In genomic region chr12:108515916-108516315, GRCh38 we compare ENCODE assay signal across 8 cellular contexts.
DNase-seq lines count a peak whose midpoint lies in the region; ATAC-seq and TF ChIP-seq lines count a peak whose summit lies in the region.

No MANE protein-coding gene starts in this region.

- H3K4me1 Mint-ChIP-seq in stimulated activated effector memory CD8-positive, alpha-beta T cell treated with anti-CD3 and anti-CD28 coated beads, Interleukin-12 subunit alpha, Interleukin-12 subunit beta, amount 100 ng/mL, for 72 hours, result peaks cover 42% of the 10 kb centered on the region

- no peak overlapping the region for H2AFZ ChIP-seq in SU-DHL-6 (ENCODE audit: low read depth, low read length, severe bottlenecking)

- H3K9ac ChIP-seq in SU-DHL-6 (ENCODE audit: low read length), result peak overlapping the region; percentile 73

- no peaks in the 10 kb centered on the region for H3K9me3 Mint-ChIP-seq in stimulated activated effector memory CD8-positive, alpha-beta T cell treated with anti-CD3 and anti-CD28 coated beads, Interleukin-12 subunit alpha, Interleukin-12 subunit beta, amount 100 ng/mL, for 72 hours

- H3K4me3 ChIP-seq in SU-DHL-6 (ENCODE audit: insufficient read depth, low read length, poor library complexity, severe bottlenecking) (peak overlapping the region; percentile 66), foreskin fibroblast (ENCODE audit: low read depth in 1 of 2, low read length in 2 of 2) (peak overlapping the region; percentile 86 to 95)

- peak overlapping the region; percentile 72 for H3K4me2 ChIP-seq in SU-DHL-6 (ENCODE audit: low read depth, low read length, poor library complexity, severe bottlenecking)

- H3K36me3 Mint-ChIP-seq in stimulated activated effector memory CD8-positive, alpha-beta T cell treated with anti-CD3 and anti-CD28 coated beads, Interleukin-12 subunit alpha, Interleukin-12 subunit beta, amount 100 ng/mL, for 72 hours, result peaks cover 67% of the 10 kb centered on the region

- peaks cover 15% of the 10 kb centered on the region; the same call in 1 of the 2 replicates for H3F3A ChIP-seq in SU-DHL-6 (ENCODE audit: insufficient read depth)

- ATAC-seq in stimulated activated effector memory CD8-positive, alpha-beta T cell treated with anti-CD3 and anti-CD28 coated beads, Interleukin-12 subunit alpha, Interleukin-12 subunit beta, amount 100 ng/mL, for 72 hours, result no peak

- TF ChIP-seq CTCF in SU-DHL-6 (IDR thresholded peaks at IDR 0.05; ENCODE audit: insufficient read depth, low read length, poor library complexity, severe bottlenecking) (no peak), foreskin fibroblast (IDR thresholded peaks at IDR 0.05; ENCODE audit: low read depth, low read length) (no peak)

- DNase-seq in NCI-H82 (lab: John Stamatoyannopoulos, UW), result peak; percentile 42
- no peak for DNase-seq in NCI-H82 treated with DMSO at 0.1 percent for 48 hours (lab: John Stamatoyannopoulos, UW; ENCODE audit: unreplicated experiment)
- peak in 1 of 2 donors; percentile 8 for DNase-seq in foreskin fibroblast
- no peak for DNase-seq in stimulated activated effector memory CD8-positive, alpha-beta T cell treated with anti-CD3 and anti-CD28 coated beads, Interleukin-12 subunit alpha, Interleukin-12 subunit beta, amount 100 ng/mL, for 72 hours (ENCODE audit: low spot score in 2 of 2)
- no peak for DNase-seq in NCI-H345 treated with DMSO at 0.1 percent for 48 hours (lab: John Stamatoyannopoulos, UW; ENCODE audit: unreplicated experiment)
- DNase-seq in D341Med (ENCODE audit: low spot score), result no peak
- no peak for DNase-seq in effector CD8-positive, alpha-beta T cell (lab: John Stamatoyannopoulos, UW)

- peak overlapping the region; percentile 10 for H3K27ac ChIP-seq in SU-DHL-6 (ENCODE audit: low read depth, low read length)

- no peaks in the 10 kb centered on the region for H3K9me2 ChIP-seq in SU-DHL-6 (replicated peaks; ENCODE audit: insufficient read depth, low read length)

- H3K9me3 ChIP-seq in SU-DHL-6 (ENCODE audit: insufficient read depth, low read length), result no peaks in the 10 kb centered on the region

- H3K36me3 ChIP-seq in SU-DHL-6 (ENCODE audit: low read length), result no peaks in the 10 kb centered on the region; the same call in 1 of the 2 replicates

- H3K27ac Mint-ChIP-seq in stimulated activated effector memory CD8-positive, alpha-beta T cell treated with anti-CD3 and anti-CD28 coated beads, Interleukin-12 subunit alpha, Interleukin-12 subunit beta, amount 100 ng/mL, for 72 hours, result peak overlapping the region; percentile 94

- no peaks in the 10 kb centered on the region for H3K27me3 ChIP-seq in SU-DHL-6 (ENCODE audit: low read length)

- no peaks in the 10 kb centered on the region for H4K20me1 ChIP-seq in SU-DHL-6 (ENCODE audit: low read depth, low read length)

- H3K4me3 Mint-ChIP-seq in stimulated activated effector memory CD8-positive, alpha-beta T cell treated with anti-CD3 and anti-CD28 coated beads, Interleukin-12 subunit alpha, Interleukin-12 subunit beta, amount 100 ng/mL, for 72 hours, result peak overlapping the region; percentile 89

- peaks cover 3% of the 10 kb centered on the region; the same call in 1 of the 2 replicates for H3K79me2 ChIP-seq in SU-DHL-6 (ENCODE audit: insufficient read depth, low read length)
